ENCODE assay signal across 8 cellular contexts in genomic region chr15:40952901-40953712, GRCh38. TPM values are rescaled to one million over a fixed set of nuclear protein-coding genes. Genes with fewer than 3 reads are reported as not detected.
DNase-seq lines count a peak whose midpoint lies in the region; ATAC-seq, FAIRE-seq and TF ChIP-seq lines count a peak whose summit lies in the region.

A gene with protein sequence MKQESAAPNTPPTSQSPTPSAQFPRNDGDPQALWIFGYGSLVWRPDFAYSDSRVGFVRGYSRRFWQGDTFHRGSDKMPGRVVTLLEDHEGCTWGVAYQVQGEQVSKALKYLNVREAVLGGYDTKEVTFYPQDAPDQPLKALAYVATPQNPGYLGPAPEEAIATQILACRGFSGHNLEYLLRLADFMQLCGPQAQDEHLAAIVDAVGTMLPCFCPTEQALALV (plus strand): TSS chr15:40953471. CDS start chr15:40953584, 113 bp downstream.

- no peaks in the 10 kb centered on the region for H3K9me3 Mint-ChIP-seq in WTC11

- H3K36me3 Mint-ChIP-seq in WTC11: peaks cover 10% of the 10 kb centered on the region

- H3K27ac Mint-ChIP-seq in WTC11: peak within 1 kb of the TSS; percentile 98

- FAIRE-seq in islet of Langerhans (lab: Jason Lieb, UNC): peak; percentile 86

- DNase-seq in AG08395 (ENCODE audit: low spot score): peak; percentile 100
- peak; percentile 65 for DNase-seq in NCI-H2196 treated with DMSO at 0.1 percent for 48 hours (lab: John Stamatoyannopoulos, UW; ENCODE audit: unreplicated experiment)
- DNase-seq in WTC11 (ENCODE audit: low spot score): peak; percentile 99
- DNase-seq in cardiac fibroblast (ENCODE audit: low read depth in 2 of 2): peak; percentile 97
- DNase-seq in stimulated activated CD4-positive, alpha-beta T cell treated with anti-CD3 and anti-CD28 coated beads, Interleukin-12 subunit alpha, Interleukin-12 subunit beta, amount 100 ng/mL, for 4 hours: peak; percentile 94

- ATAC-seq in GM18873 (IDR thresholded peaks at IDR 0.05; ENCODE audit: low FRiP score, unreplicated experiment) (peak; percentile 84), HG03135 (IDR thresholded peaks at IDR 0.05; ENCODE audit: unreplicated experiment) (peak; percentile 77), WTC11 (peak; percentile 83)

- POLR2A ChIA-PET in WTC11 (lab: Charles Lee): interaction anchor here (0.5 to 4.6 kb wide), 24 partner anchors 10 to 596 kb away, joined by 3 to 80 read pairs (median 4); partner anchors contain the start of genes CHP1, DLL4, INO80 and NUSAP1

- no peak for TF ChIP-seq CTCF in WTC11 (IDR thresholded peaks at IDR 0.05)
- TF ChIP-seq CTCF in cardiac fibroblast (IDR thresholded peaks at IDR 0.05; ENCODE audit: low read depth, low read length): no peak

- no peaks in the 10 kb centered on the region for H3K27me3 Mint-ChIP-seq in WTC11 (ENCODE audit: low read depth)

- peaks cover 39% of the 10 kb centered on the region for H3K4me1 Mint-ChIP-seq in WTC11

- H3K4me3 ChIP-seq in cardiac fibroblast (replicated peaks in 1 of 2; ENCODE audit: low read depth in 2 of 2, low read length in 2 of 2): peak within 1 kb of the TSS; percentile 92 to 95

- peak within 1 kb of the TSS; percentile 83 for H3K4me3 Mint-ChIP-seq in WTC11

- CTCF ChIA-PET in WTC11 (lab: Charles Lee): interaction anchor here (0.5 to 9.6 kb wide), 14 partner anchors 10 to 278 kb away, joined by 3 to 99 read pairs (median 4); partner anchors contain the start of genes CHP1, EXD1, RHOV and SPINT1

TF ChIP-seq in WTC11, 78 proteins besides CTCF, POLR2A, EP300 and RAD21 (continues in another document):
- TF ChIP-seq TEAD1 (CRISPR knock-in tag; IDR thresholded peaks at IDR 0.05): peak; percentile 63; the same call in 1 of the 2 replicates
- TF ChIP-seq GRHL2 (CRISPR knock-in tag; IDR thresholded peaks at IDR 0.05; ENCODE audit: insufficient replicate concordance, severe bottlenecking): no peak
- TF ChIP-seq ZBTB21 (CRISPR knock-in tag; IDR thresholded peaks at IDR 0.05; ENCODE audit: borderline replicate concordance): no peak
- TF ChIP-seq ZNF396 (CRISPR knock-in tag; IDR thresholded peaks at IDR 0.05; ENCODE audit: borderline replicate concordance): no peak
- TF ChIP-seq, protein P1, sequence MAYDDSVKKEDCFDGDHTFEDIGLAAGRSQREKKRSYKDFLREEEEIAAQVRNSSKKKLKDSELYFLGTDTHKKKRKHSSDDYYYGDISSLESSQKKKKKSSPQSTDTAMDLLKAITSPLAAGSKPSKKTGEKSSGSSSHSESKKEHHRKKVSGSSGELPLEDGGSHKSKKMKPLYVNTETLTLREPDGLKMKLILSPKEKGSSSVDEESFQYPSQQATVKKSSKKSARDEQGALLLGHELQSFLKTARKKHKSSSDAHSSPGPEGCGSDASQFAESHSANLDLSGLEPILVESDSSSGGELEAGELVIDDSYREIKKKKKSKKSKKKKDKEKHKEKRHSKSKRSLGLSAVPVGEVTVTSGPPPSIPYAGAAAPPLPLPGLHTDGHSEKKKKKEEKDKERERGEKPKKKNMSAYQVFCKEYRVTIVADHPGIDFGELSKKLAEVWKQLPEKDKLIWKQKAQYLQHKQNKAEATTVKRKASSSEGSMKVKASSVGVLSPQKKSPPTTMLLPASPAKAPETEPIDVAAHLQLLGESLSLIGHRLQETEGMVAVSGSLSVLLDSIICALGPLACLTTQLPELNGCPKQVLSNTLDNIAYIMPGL (CRISPR knock-in tag; IDR thresholded peaks at IDR 0.05): peak; percentile 46; the same call in 1 of the 2 replicates
- TF ChIP-seq MAX (CRISPR knock-in tag; IDR thresholded peaks at IDR 0.05): peak; percentile 89
- TF ChIP-seq, protein P2, sequence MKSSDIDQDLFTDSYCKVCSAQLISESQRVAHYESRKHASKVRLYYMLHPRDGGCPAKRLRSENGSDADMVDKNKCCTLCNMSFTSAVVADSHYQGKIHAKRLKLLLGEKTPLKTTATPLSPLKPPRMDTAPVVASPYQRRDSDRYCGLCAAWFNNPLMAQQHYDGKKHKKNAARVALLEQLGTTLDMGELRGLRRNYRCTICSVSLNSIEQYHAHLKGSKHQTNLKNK (CRISPR knock-in tag; IDR thresholded peaks at IDR 0.05): no peak
- TF ChIP-seq AR (CRISPR knock-in tag; IDR thresholded peaks at IDR 0.05): no peak
- TF ChIP-seq, protein P3, sequence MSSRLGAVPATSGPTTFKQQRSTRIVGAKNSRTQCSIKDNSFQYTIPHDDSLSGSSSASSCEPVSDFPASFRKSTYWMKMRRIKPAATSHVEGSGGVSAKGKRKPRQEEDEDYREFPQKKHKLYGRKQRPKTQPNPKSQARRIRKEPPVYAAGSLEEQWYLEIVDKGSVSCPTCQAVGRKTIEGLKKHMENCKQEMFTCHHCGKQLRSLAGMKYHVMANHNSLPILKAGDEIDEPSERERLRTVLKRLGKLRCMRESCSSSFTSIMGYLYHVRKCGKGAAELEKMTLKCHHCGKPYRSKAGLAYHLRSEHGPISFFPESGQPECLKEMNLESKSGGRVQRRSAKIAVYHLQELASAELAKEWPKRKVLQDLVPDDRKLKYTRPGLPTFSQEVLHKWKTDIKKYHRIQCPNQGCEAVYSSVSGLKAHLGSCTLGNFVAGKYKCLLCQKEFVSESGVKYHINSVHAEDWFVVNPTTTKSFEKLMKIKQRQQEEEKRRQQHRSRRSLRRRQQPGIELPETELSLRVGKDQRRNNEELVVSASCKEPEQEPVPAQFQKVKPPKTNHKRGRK (CRISPR knock-in tag; IDR thresholded peaks at IDR 0.05; ENCODE audit: borderline replicate concordance): no peak
- no peak for TF ChIP-seq SOX15 (CRISPR knock-in tag; IDR thresholded peaks at IDR 0.05)
- TF ChIP-seq E2F1 (CRISPR knock-in tag; IDR thresholded peaks at IDR 0.05): no peak
- peak; percentile 84; the same call in 1 of the 2 replicates for TF ChIP-seq NFATC4 (CRISPR knock-in tag; IDR thresholded peaks at IDR 0.05)
- TF ChIP-seq ZNF416 (CRISPR knock-in tag; IDR thresholded peaks at IDR 0.05): peak; percentile 77
- TF ChIP-seq FOXK1 (CRISPR knock-in tag; IDR thresholded peaks at IDR 0.05): no peak; the same call in none of the 2 replicates
- 0 out of 2 replicates have a peak, but pooled peaks have one; percentile 60 for TF ChIP-seq E2F4 (CRISPR knock-in tag; IDR thresholded peaks at IDR 0.05; ENCODE audit: borderline replicate concordance, low read depth)

RNA-seq across cellular contexts. Expression of the gene that starts here (rescaled TPM):
- total RNA-seq in WTC11 (2021): 17.2 to 31.0 TPM (median 17.7 TPM) in 3 replicates

Comparison
In these comparisons a context has a peak if more than half of its experiments do, and no peak if none do; other contexts are left out.
1. Peak in every context shown above with its lines: DNase-seq, ATAC-seq and H3K4me3 ChIP-seq.